Comparison of ENCODE assay signal across 13 cellular contexts in the genomic region with DNA sequence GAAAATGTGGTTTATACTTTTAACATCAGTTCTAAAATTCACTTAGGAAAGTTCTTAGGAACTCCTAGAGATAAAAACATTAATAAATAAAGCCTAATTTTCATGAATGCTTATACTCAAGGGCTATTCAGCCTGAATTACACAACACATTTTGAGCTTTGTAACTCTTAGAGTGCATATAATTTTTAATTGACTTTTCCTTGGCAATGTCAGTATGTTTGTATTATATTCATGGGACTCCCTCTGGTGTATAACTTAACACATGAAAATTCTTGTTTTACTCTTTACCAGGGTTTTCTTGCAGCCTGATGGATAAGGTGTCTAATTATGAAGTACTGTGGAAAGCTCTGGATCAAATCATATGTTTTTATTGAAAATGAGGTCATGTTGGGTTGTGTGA.
DNase-seq lines count a peak whose midpoint lies in the region; ATAC-seq and TF ChIP-seq lines count a peak whose summit lies in the region.
"Had no signal": no experiment of that assay in that cellular context is flagged by ENCODE, and none has a peak within 500 bp of the region (broad histone marks: within the 10 kb centered on the region; RNA-seq: fewer than 3 reads in every experiment).

No MANE protein-coding gene starts in this region.

- no peaks in the 10 kb centered on the region for H3K36me3 Mint-ChIP-seq in nephron (ENCODE audit: low read depth)
- H3K36me3 Mint-ChIP-seq: CD4-positive, alpha-beta memory T cell had no signal

- TF ChIP-seq CTCF in nephron (IDR thresholded peaks at IDR 0.05; ENCODE audit: unreplicated experiment in 3 of 3) (peak; percentile 23 to 41 (median 37)), brain microvascular endothelial cell (IDR thresholded peaks at IDR 0.05; ENCODE audit: low read depth, low read length, missing control alignments) (no peak), gastroesophageal sphincter (IDR thresholded peaks at IDR 0.05) (peak in 1 of 4 experiments; percentile 12)

- ATAC-seq in HG02678 (IDR thresholded peaks at IDR 0.05; ENCODE audit: unreplicated experiment) (no peak), gastroesophageal sphincter (no peak)
- ATAC-seq: activated naive CD8-positive, alpha-beta T cell treated with anti-CD3 and anti-CD28 coated beads, Interleukin-2, amount 50 U/mL, for 24 hours had no signal

- no peak for TF ChIP-seq POLR2A in gastroesophageal sphincter (IDR thresholded peaks at IDR 0.05)

- H3K27ac ChIP-seq in brain microvascular endothelial cell, result no peak overlapping the region
- H3K27ac ChIP-seq in gastroesophageal sphincter, result no peak overlapping the region

- H3K4me1 Mint-ChIP-seq in nephron, result peaks cover 21% of the 10 kb centered on the region
- H3K4me1 Mint-ChIP-seq: CD4-positive, alpha-beta memory T cell had no signal

- no peak overlapping the region for H3K4me3 Mint-ChIP-seq in nephron
- H3K4me3 Mint-ChIP-seq: activated naive CD8-positive, alpha-beta T cell treated with anti-CD3 and anti-CD28 coated beads, Interleukin-2, amount 50 U/mL, for 24 hours; CD4-positive, alpha-beta memory T cell had no signal

- peak; percentile 46 for DNase-seq in EH (ENCODE audit: low read depth)
- DNase-seq in NAMALWA (ENCODE audit: low spot score), result peak; percentile 6
- DNase-seq in dedifferentiated amniotic fluid mesenchymal stem cell (ENCODE audit: extremely low spot score), result peak; percentile 36
- DNase-seq in brain microvascular endothelial cell, result no peak
- no peak for DNase-seq in midbrain (lab: John Stamatoyannopoulos, UW)
- DNase-seq: activated naive CD8-positive, alpha-beta T cell treated with anti-CD3 and anti-CD28 coated beads, Interleukin-2, amount 50 U/mL, for 24 hours; CD4-positive, alpha-beta memory T cell; effector CD4-positive, alpha-beta T cell; MM.1S; NCI-H2171 had no signal

- no peaks in the 10 kb centered on the region for H3K9me3 Mint-ChIP-seq in nephron
- H3K9me3 Mint-ChIP-seq: activated naive CD8-positive, alpha-beta T cell treated with anti-CD3 and anti-CD28 coated beads, Interleukin-2, amount 50 U/mL, for 24 hours had no signal

- no peaks in the 10 kb centered on the region for H3K27me3 ChIP-seq in brain microvascular endothelial cell (replicated peaks)
- H3K27me3 ChIP-seq in gastroesophageal sphincter, result no peaks in the 10 kb centered on the region

- H3K9me3 ChIP-seq in gastroesophageal sphincter, result no peaks in the 10 kb centered on the region

- peak overlapping the region in 2 of 3 experiments; percentile 48 to 60 for H3K27ac Mint-ChIP-seq in nephron
- H3K27ac Mint-ChIP-seq: activated naive CD8-positive, alpha-beta T cell treated with anti-CD3 and anti-CD28 coated beads, Interleukin-2, amount 50 U/mL, for 24 hours; CD4-positive, alpha-beta memory T cell had no signal

- in situ Hi-C loops in brain microvascular endothelial cell (cut with HindIII; ENCODE audit: low pct_ligation_motif_present, low sequenced_read_pairs), result no loop called here

- no peak for TF ChIP-seq EP300 in gastroesophageal sphincter (IDR thresholded peaks at IDR 0.05)

- peaks cover 4% of the 10 kb centered on the region for H3K27me3 Mint-ChIP-seq in nephron (ENCODE audit: low read depth)

- H3K4me1 ChIP-seq in gastroesophageal sphincter, result peaks cover 0 to 5% (median 0%) of the 10 kb centered on the region in 3 donors

- no peaks in the 10 kb centered on the region for H3K36me3 ChIP-seq in brain microvascular endothelial cell (replicated peaks)
- H3K36me3 ChIP-seq in gastroesophageal sphincter, result no peaks in the 10 kb centered on the region

- H3K4me3 ChIP-seq in brain microvascular endothelial cell (ENCODE audit: low read depth, low read length) (no peak overlapping the region), gastroesophageal sphincter (no peak overlapping the region)

Comparison
In these comparisons a context has a peak if more than half of its experiments do, and no peak if none do; other contexts are left out.
1. DNase-seq: peak in EH (single experiment), NAMALWA (single experiment) and dedifferentiated amniotic fluid mesenchymal stem cell (single experiment); none in brain microvascular endothelial cell (single experiment) and midbrain (single experiment).